Comparison of ENCODE assay signal across 8 cellular contexts in the genomic region with DNA sequence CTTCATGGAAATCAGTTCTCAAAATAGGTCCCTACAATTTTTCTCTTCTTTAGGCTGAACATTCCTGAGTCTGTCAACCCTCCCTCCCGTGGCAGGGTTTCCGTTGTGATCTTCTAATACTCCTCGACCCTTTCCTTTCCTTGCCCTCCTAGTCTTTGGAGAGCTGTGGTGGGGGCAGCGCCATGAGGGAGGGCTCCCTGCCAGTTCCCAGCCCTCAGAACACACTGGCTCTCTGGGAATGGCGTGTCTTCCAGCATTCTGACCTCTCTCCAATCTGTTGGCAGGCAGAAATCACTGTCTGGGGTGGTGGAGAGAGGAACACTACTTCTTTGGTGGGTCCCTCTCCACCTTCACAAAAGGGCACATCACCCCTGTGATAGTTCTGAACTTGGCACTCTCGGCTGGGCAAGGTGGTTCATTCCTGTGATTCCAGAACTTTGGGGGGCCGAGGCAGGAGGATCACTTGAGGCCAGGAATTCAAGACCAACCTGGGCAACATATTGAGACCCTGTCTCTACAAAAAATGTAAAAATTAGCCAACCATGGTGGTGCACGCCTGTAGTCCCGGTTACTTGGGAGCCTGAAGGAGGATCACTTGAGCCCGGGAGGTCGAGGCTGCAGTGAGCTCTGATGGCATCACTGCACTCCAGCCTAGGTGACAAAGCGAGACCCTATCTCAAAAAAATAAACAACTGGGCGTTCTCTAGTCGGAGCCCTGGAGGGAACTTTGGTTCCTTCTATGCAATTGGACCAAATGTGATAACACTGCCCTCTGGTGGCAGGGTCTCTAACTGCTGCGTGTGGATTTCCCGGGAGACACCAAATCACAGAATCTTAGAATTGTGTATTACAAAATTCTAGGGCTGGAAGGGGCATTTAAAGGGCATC. TPM values are rescaled to one million over a fixed set of nuclear protein-coding genes. Genes with fewer than 3 reads are reported as not detected.
DNase-seq lines count a peak whose midpoint lies in the region; ATAC-seq, FAIRE-seq and TF ChIP-seq lines count a peak whose summit lies in the region.

No MANE protein-coding gene starts in this region.

- H3K27ac Mint-ChIP-seq in immature natural killer cell: no peak overlapping the region

- 11% methylated on average over 16 of the region's 16 CpGs for WGBS in K562 (ENCODE audit: insufficient coverage, low coverage, missing lambda C conversion rate)

- H3K4me1 ChIP-seq in K562 (replicated peaks in 1 of 2; ENCODE audit: control insufficient read depth in 2 of 2, insufficient read depth in 2 of 2, low read length in 2 of 2): no peaks in the 10 kb centered on the region; a peak in 1 of 5 replicates

- H3K36me3 ChIP-seq in K562 (ENCODE audit: control insufficient read depth, insufficient read depth, low read length): no peaks in the 10 kb centered on the region

- TF ChIP-seq EP300 in K562 (IDR thresholded peaks at IDR 0.05; ENCODE audit: low read length): no peak

- no peak overlapping the region for H3K27ac ChIP-seq in K562 (ENCODE audit: extremely low read depth, low read depth, low read length)

- intact Hi-C loops in K562 (cut with micrococcal nuclease): loop anchor here (1.0 kb wide), 2 partner anchors 38 to 272 kb away; no protein-coding TSS in a partner anchor

- no peaks in the 10 kb centered on the region; the same call in 1 of the 2 replicates for H4K20me1 ChIP-seq in K562 (replicated peaks; ENCODE audit: control insufficient read depth, insufficient read depth, low read length)

- peak; percentile 92 for FAIRE-seq in K562 (lab: Jason Lieb, UNC)

- H3K4me3 Mint-ChIP-seq in immature natural killer cell: peak overlapping the region in 2 of 5 donors; percentile 40 to 47

- H3K36me3 Mint-ChIP-seq in immature natural killer cell: no peaks in the 10 kb centered on the region

- POLR2A ChIA-PET in K562 (lab: Yijun Ruan, JAX): interaction anchor here (0.6 kb wide), 1 partner anchor 373 kb away, joined by 4 read pairs; no protein-coding TSS in a partner anchor

- H2AFZ ChIP-seq in K562 (ENCODE audit: low read depth, low read length): no peak overlapping the region

- peaks cover 3 to 6% (median 5%) of the 10 kb centered on the region in 3 donors for H3K27me3 Mint-ChIP-seq in immature natural killer cell (ENCODE audit: low read depth in 3 of 3)

- peaks cover 2 to 6% of the 10 kb centered on the region in 2 donors for H3K4me1 Mint-ChIP-seq in immature natural killer cell

- in situ Hi-C loops in K562 (cut with MboI): no loop called here

- no TSS peak for BruUV-seq in K562 (replicated peaks; lab: Mats Ljungman, UMichigan)

- no peak overlapping the region for H3K9ac ChIP-seq in K562 (ENCODE audit: insufficient read depth in 1 of 2, low read depth in 2 of 2, low read length in 2 of 2)

- no peak overlapping the region for H3K4me3 ChIP-seq in K562

- TF ChIP-seq POLR2A in K562 (conservative IDR thresholded peaks at IDR 0.05): no peak

- no peaks in the 10 kb centered on the region for H3K79me2 ChIP-seq in K562 (ENCODE audit: control insufficient read depth, insufficient read depth, low read length)

- H3K9me3 Mint-ChIP-seq in immature natural killer cell: no peaks in the 10 kb centered on the region

- H3K9me3 ChIP-seq in K562 (replicated peaks; ENCODE audit: control insufficient read depth, insufficient read depth, low read depth, low read length): no peaks in the 10 kb centered on the region; the same call in 1 of the 2 replicates

- H3K4me2 ChIP-seq in K562 (ENCODE audit: insufficient read depth, low read length): no peak overlapping the region

- H3K27me3 ChIP-seq in K562 (ENCODE audit: control insufficient read depth in 2 of 2, insufficient read depth in 2 of 2, low read length in 2 of 2): peaks cover 22 to 31% of the 10 kb centered on the region in 2 experiments

- peak; percentile 91 to 92 for TF ChIP-seq RAD21 in K562 (CRISPR knock-in tag; conservative IDR thresholded peaks at IDR 0.05 in 1 of 2, IDR thresholded peaks at IDR 0.05 in 1 of 2)

- peak; percentile 92 to 96 (median 92) for TF ChIP-seq CTCF in K562 (IDR thresholded peaks at IDR 0.05 in 2 of 3, conservative IDR thresholded peaks at IDR 0.05 in 1 of 3; ENCODE audit: insufficient read depth in 2 of 3, low read depth in 1 of 3, low read length in 3 of 3)

- H3K9me1 ChIP-seq in K562 (ENCODE audit: control insufficient read depth, insufficient read depth, low read length): no peaks in the 10 kb centered on the region

- DNase-seq in NCI-H446 (lab: John Stamatoyannopoulos, UW) (peak; percentile 10 to 71), NCI-H446 treated with DMSO at 0.1 percent for 48 hours (lab: John Stamatoyannopoulos, UW) (no peak), NCI-H128 (lab: John Stamatoyannopoulos, UW; ENCODE audit: unreplicated experiment) (peak; percentile 13), UCSD-AML1 (lab: John Stamatoyannopoulos, UW; ENCODE audit: unreplicated experiment) (peak; percentile 34), K562 (ENCODE audit: extremely low read depth in 1 of 4, low spot score in 3 of 4) (peak; percentile 79 to 85 (median 80)), immature natural killer cell (peak; percentile 58 to 66 (median 65))
- peak; percentile 80 for DNase-seq in stimulated activated CD4-positive, alpha-beta T cell treated with anti-CD3 and anti-CD28 coated beads, Interleukin-15, amount 100 ng/mL, for 24 hours

- CTCF ChIA-PET in K562 (lab: Yijun Ruan, JAX; ENCODE audit: low intra/inter-chr PET ratio): interaction anchor here (0.5 to 4.5 kb wide), 5 partner anchors 37 to 436 kb away, joined by 3 to 56 read pairs (median 3); no protein-coding TSS in a partner anchor

- ATAC-seq in K562 (peak; percentile 89), GM19351 (IDR thresholded peaks at IDR 0.05; ENCODE audit: unreplicated experiment) (no peak)

TF ChIP-seq in K562, 482 proteins besides CTCF, POLR2A, EP300 and RAD21 (continues in another document):
- TF ChIP-seq, protein P1, sequence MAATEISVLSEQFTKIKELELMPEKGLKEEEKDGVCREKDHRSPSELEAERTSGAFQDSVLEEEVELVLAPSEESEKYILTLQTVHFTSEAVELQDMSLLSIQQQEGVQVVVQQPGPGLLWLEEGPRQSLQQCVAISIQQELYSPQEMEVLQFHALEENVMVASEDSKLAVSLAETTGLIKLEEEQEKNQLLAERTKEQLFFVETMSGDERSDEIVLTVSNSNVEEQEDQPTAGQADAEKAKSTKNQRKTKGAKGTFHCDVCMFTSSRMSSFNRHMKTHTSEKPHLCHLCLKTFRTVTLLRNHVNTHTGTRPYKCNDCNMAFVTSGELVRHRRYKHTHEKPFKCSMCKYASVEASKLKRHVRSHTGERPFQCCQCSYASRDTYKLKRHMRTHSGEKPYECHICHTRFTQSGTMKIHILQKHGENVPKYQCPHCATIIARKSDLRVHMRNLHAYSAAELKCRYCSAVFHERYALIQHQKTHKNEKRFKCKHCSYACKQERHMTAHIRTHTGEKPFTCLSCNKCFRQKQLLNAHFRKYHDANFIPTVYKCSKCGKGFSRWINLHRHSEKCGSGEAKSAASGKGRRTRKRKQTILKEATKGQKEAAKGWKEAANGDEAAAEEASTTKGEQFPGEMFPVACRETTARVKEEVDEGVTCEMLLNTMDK (IDR thresholded peaks at IDR 0.05; ENCODE audit: borderline replicate concordance, insufficient read depth, low read depth, low read length, poor library complexity, severe bottlenecking): no peak
- TF ChIP-seq YY1 (IDR thresholded peaks at IDR 0.05; ENCODE audit: borderline replicate concordance in 1 of 3, control insufficient read depth in 1 of 3, extremely low read depth in 1 of 3, insufficient read depth in 3 of 3, insufficient read length in 1 of 3, insufficient replicate concordance in 2 of 3, low read depth in 1 of 3, low read length in 2 of 3) (no peak), ZFP36 (IDR thresholded peaks at IDR 0.05; ENCODE audit: low read depth, low read length, partially characterized antibody) (no peak), BCL6 (CRISPR knock-in tag; IDR thresholded peaks at IDR 0.05) (no peak)

RNA-seq across cellular contexts. Expression of a gene that starts 13.1 kb away (rescaled TPM):
- 32.7 and 51.7 TPM in 2 replicates for total RNA-seq in K562 (2011; cell fraction: chromatin; rRNA removed; ENCODE audit: low replicate concordance)
- 40.7 and 42.2 TPM in 2 replicates for total RNA-seq in K562 (2011; cell fraction: nucleolus; rRNA removed)
- total RNA-seq in K562 (2011; cell fraction: nucleoplasm; rRNA removed): 40.5 and 61.6 TPM in 2 replicates
- total RNA-seq in K562 (2014; rRNA removed) (55.6 and 87.2 TPM in 2 replicates), K562 (2014; rRNA removed; fragmentation: Illumina TruSeq; extraction: Trizol) (75.4 and 83.0 TPM in 2 replicates), K562 (2015; rRNA removed; fragmentation: Illumina TruSeq; extraction: Trizol) (78.7 and 86.1 TPM in 2 replicates), K562 (2021) (120 and 121 TPM in 2 replicates)
- polyA plus RNA-seq in K562 (2011; rRNA removed) (39.5 and 41.9 TPM in 2 replicates), K562 (2014; fragmentation: Illumina TruSeq; extraction: Trizol) (96.4 and 107 TPM in 2 replicates), K562 (2014; fragmentation: Nextera tagmentation; extraction: Ambion mirVana) (100 to 1,000 TPM; 130 to 151 TPM), K562 (2014; rRNA removed) (74.6 and 75.7 TPM in 2 replicates), immature natural killer cell (10 to 100 TPM; 26.6 to 49.2 (median 39.5) TPM)
- 61.5 and 87.8 TPM in 2 replicates for polyA plus RNA-seq in K562 (2011; cell fraction: cytosol; rRNA removed)
- polyA plus RNA-seq in K562 (2011; cell fraction: nucleus; rRNA removed): 44.9 and 61.3 TPM in 2 replicates
- 108 and 132 TPM in 2 replicates for polyA plus RNA-seq in K562 (2012)
- 42.0 and 57.7 TPM in 2 replicates for polyA minus RNA-seq in K562 (2011; rRNA and poly(A)+ RNA removed)
- polyA minus RNA-seq in K562 (2011; cell fraction: cytosol; rRNA and poly(A)+ RNA removed): 31.2 and 36.7 TPM in 2 replicates
- polyA minus RNA-seq in K562 (2011; cell fraction: nucleus; rRNA and poly(A)+ RNA removed): 20.7 and 21.9 TPM in 2 replicates

RNA-seq across cellular contexts. Expression of a gene that starts 39.9 kb away (rescaled TPM):
- total RNA-seq in K562 (2011; cell fraction: chromatin; rRNA removed; ENCODE audit: low replicate concordance): not detected in 2 replicates
- total RNA-seq in K562 (2011; cell fraction: nucleolus; rRNA removed): not detected in 2 replicates
- total RNA-seq in K562 (2011; cell fraction: nucleoplasm; rRNA removed): not detected in 2 replicates
- total RNA-seq in K562 (2014; rRNA removed): not detected in 2 replicates
- not detected in 2 replicates for total RNA-seq in K562 (2014; rRNA removed; fragmentation: Illumina TruSeq; extraction: Trizol)
- total RNA-seq in K562 (2015; rRNA removed; fragmentation: Illumina TruSeq; extraction: Trizol): not detected in 2 replicates
- total RNA-seq in K562 (2021): not detected in 2 replicates
- polyA plus RNA-seq in K562 (2011; rRNA removed): not detected in 2 replicates
- polyA plus RNA-seq in K562 (2011; cell fraction: cytosol; rRNA removed): 0.01 TPM in 1 of 2 replicates, not detected in the other
- polyA plus RNA-seq in K562 (2011; cell fraction: nucleus; rRNA removed): 0.27 TPM in 1 of 2 replicates, not detected in the other
- 0.12 TPM in 1 of 2 replicates, not detected in the other for polyA plus RNA-seq in K562 (2012)
- not detected in 2 replicates for polyA plus RNA-seq in K562 (2014; fragmentation: Illumina TruSeq; extraction: Trizol)
- not detected for polyA plus RNA-seq in K562 (2014; fragmentation: Nextera tagmentation; extraction: Ambion mirVana)
- 0.09 and 0.23 TPM in 2 replicates for polyA plus RNA-seq in K562 (2014; rRNA removed)
- not detected in 2 replicates for polyA minus RNA-seq in K562 (2011; rRNA and poly(A)+ RNA removed)
- polyA minus RNA-seq in K562 (2011; cell fraction: cytosol; rRNA and poly(A)+ RNA removed): not detected in 2 replicates
- polyA minus RNA-seq in K562 (2011; cell fraction: nucleus; rRNA and poly(A)+ RNA removed): not detected in 2 replicates
- polyA plus RNA-seq in immature natural killer cell: not detected
